1 cellular context compared by ENCODE assay signal in genomic region chr22:38396440-38397069, GRCh38.
TF ChIP-seq lines count a peak whose summit lies in the region.

No MANE protein-coding gene starts in this region.

TF ChIP-seq in K562, 482 proteins besides CTCF, POLR2A, EP300 and RAD21:
- TF ChIP-seq MLLT1 (IDR thresholded peaks at IDR 0.05) (0 out of 4 replicates have a peak, but pooled peaks of 1 of the 2 experiments have one; percentile 31), ZFX (CRISPR knock-in tag; IDR thresholded peaks at IDR 0.05) (peak; percentile 21; the same call in 1 of the 2 replicates)
